In genomic region chr12:62657363-62657632, GRCh38 we compare ENCODE assay signal across 26 cellular contexts.
A peak's percentile ranks its signal among the peaks of the same experiment; 100 is the strongest.
DNase-seq lines count a peak whose midpoint lies in the region; ATAC-seq and TF ChIP-seq lines count a peak whose summit lies in the region.
"Had no signal": no experiment of that assay in that cellular context is flagged by ENCODE, and none has a peak within 500 bp of the region (broad histone marks: within the 10 kb centered on the region; RNA-seq: fewer than 3 reads in every experiment).

No MANE protein-coding gene starts in this region.

- no peak overlapping the region for H3K9ac ChIP-seq in HUES6 (ENCODE audit: low read length)

- no peak overlapping the region for H3K4me3 Mint-ChIP-seq in brain
- H3K4me3 Mint-ChIP-seq in effector memory CD8-positive, alpha-beta T cell: no peak overlapping the region
- H3K4me3 Mint-ChIP-seq: activated naive CD4-positive, alpha-beta T cell treated with anti-CD3 and anti-CD28 coated beads, Interleukin-2, amount 10 ng/mL, durations not matched to agents 7 days and 5 days; activated T-helper 1 cell treated with anti-CD3 and anti-CD28 coated beads, Interleukin-12 subunit alpha, Interleukin-12 subunit beta, Interleukin-2, Interleukin-4 antibody, amounts not matched to agents 30 ng/mL and 10 ng/mL and 1 ng/mL, durations not matched to agents 14 hours and 24 hours and 36 hours; naive thymus-derived CD4-positive, alpha-beta T cell had no signal

- peak overlapping the region; percentile 65 to 96 (median 89) for H3K27ac Mint-ChIP-seq in brain
- H3K27ac Mint-ChIP-seq in effector memory CD8-positive, alpha-beta T cell: no peak overlapping the region
- H3K27ac Mint-ChIP-seq: activated naive CD4-positive, alpha-beta T cell treated with anti-CD3 and anti-CD28 coated beads, Interleukin-2, amount 10 ng/mL, durations not matched to agents 7 days and 5 days; activated T-helper 1 cell treated with anti-CD3 and anti-CD28 coated beads, Interleukin-12 subunit alpha, Interleukin-12 subunit beta, Interleukin-2, Interleukin-4 antibody, amounts not matched to agents 30 ng/mL and 10 ng/mL and 1 ng/mL, durations not matched to agents 14 hours and 24 hours and 36 hours; naive thymus-derived CD4-positive, alpha-beta T cell had no signal

- peak overlapping the region; percentile 4; the same call in 1 of the 2 replicates for H3K27ac ChIP-seq in HUES6 (ENCODE audit: low read depth, low read length)
- no peak overlapping the region for H3K27ac ChIP-seq in body of pancreas
- H3K27ac ChIP-seq: C4-2B, pancreas, SJCRH30, upper lobe of left lung had no signal

- H3K36me3 Mint-ChIP-seq in brain: peaks cover 8% of the 10 kb centered on the region
- H3K36me3 Mint-ChIP-seq in effector memory CD8-positive, alpha-beta T cell (ENCODE audit: insufficient read depth): no peaks in the 10 kb centered on the region
- H3K36me3 Mint-ChIP-seq: activated naive CD4-positive, alpha-beta T cell treated with anti-CD3 and anti-CD28 coated beads, Interleukin-2, amount 10 ng/mL, durations not matched to agents 7 days and 5 days had no signal

- no peak for ATAC-seq in body of pancreas
- no peak for ATAC-seq in effector memory CD8-positive, alpha-beta T cell (replicated peaks)
- ATAC-seq: left ventricle myocardium superior; naive thymus-derived CD4-positive, alpha-beta T cell; pancreas; right cardiac atrium had no signal

- peaks cover 72% of the 10 kb centered on the region for H3K4me1 Mint-ChIP-seq in brain
- H3K4me1 Mint-ChIP-seq in effector memory CD8-positive, alpha-beta T cell (ENCODE audit: low read depth in 2 of 2): peaks cover 7 to 8% of the 10 kb centered on the region in 2 donors

- no peak for TF ChIP-seq POLR2A in body of pancreas (IDR thresholded peaks at IDR 0.05)

- peaks cover 86% of the 10 kb centered on the region for H3K4me1 ChIP-seq in HUES6 (ENCODE audit: control insufficient read depth, insufficient read depth, low read length)
- H3K4me1 ChIP-seq in body of pancreas: no peaks in the 10 kb centered on the region
- H3K4me1 ChIP-seq: Caco-2, pancreas, SJCRH30 had no signal

- no peak for TF ChIP-seq CTCF in brain (conservative IDR thresholded peaks at IDR 0.05)
- no peak for TF ChIP-seq CTCF in body of pancreas (IDR thresholded peaks at IDR 0.05)

- intact Hi-C loops in body of pancreas (cut with DNase I): no loop called here

- H3K27me3 Mint-ChIP-seq in brain: peaks cover 8% of the 10 kb centered on the region
- H3K27me3 Mint-ChIP-seq in effector memory CD8-positive, alpha-beta T cell: peaks cover 0 to 44% of the 10 kb centered on the region in 2 donors

- H3K27me3 ChIP-seq in HUES6 (ENCODE audit: control insufficient read depth, insufficient read depth, low read length) (peaks cover 14% of the 10 kb centered on the region; the same call in 1 of the 2 replicates), body of pancreas (no peaks in the 10 kb centered on the region)
- H3K27me3 ChIP-seq: pancreas, SJCRH30, upper lobe of left lung had no signal

- H3K9me3 ChIP-seq in HUES6 (ENCODE audit: control insufficient read depth, insufficient read depth, low read depth, low read length): no peaks in the 10 kb centered on the region
- no peaks in the 10 kb centered on the region for H3K9me3 ChIP-seq in body of pancreas
- H3K9me3 ChIP-seq: Caco-2, pancreas, SJCRH30, upper lobe of left lung had no signal

- H3K36me3 ChIP-seq in HUES6 (ENCODE audit: control insufficient read depth, insufficient read depth, low read length) (no peaks in the 10 kb centered on the region), body of pancreas (replicated peaks in 1 of 2; ENCODE audit: insufficient read depth in 1 of 2, low read depth in 2 of 2) (no peaks in the 10 kb centered on the region)
- H3K36me3 ChIP-seq: pancreas, SJCRH30, upper lobe of left lung had no signal

- WGBS in body of pancreas, 2 donors: 86 to 100% methylated on average over 1 of the region's 1 CpG

- H3K9me3 Mint-ChIP-seq in brain: peaks cover 3 to 10% (median 9%) of the 10 kb centered on the region in 5 experiments
- H3K9me3 Mint-ChIP-seq in effector memory CD8-positive, alpha-beta T cell: no peaks in the 10 kb centered on the region
- H3K9me3 Mint-ChIP-seq: activated naive CD4-positive, alpha-beta T cell treated with anti-CD3 and anti-CD28 coated beads, Interleukin-2, amount 10 ng/mL, durations not matched to agents 7 days and 5 days; activated T-helper 1 cell treated with anti-CD3 and anti-CD28 coated beads, Interleukin-12 subunit alpha, Interleukin-12 subunit beta, Interleukin-2, Interleukin-4 antibody, amounts not matched to agents 30 ng/mL and 10 ng/mL and 1 ng/mL, durations not matched to agents 14 hours and 24 hours and 36 hours had no signal

- DNase-seq in iris pigment epithelial cell (ENCODE audit: low read depth) (peak; percentile 46), NCI-H128 (lab: John Stamatoyannopoulos, UW; ENCODE audit: unreplicated experiment) (no peak), body of pancreas (no peak), EL (no peak)
- no peak for DNase-seq in effector memory CD8-positive, alpha-beta T cell
- DNase-seq: activated CD4-positive, alpha-beta T cell treated with anti-CD3 and anti-CD28 coated beads, Interleukin-2, amount 50 U/mL, for 4 hours; activated CD4-positive, CD25-positive, alpha-beta regulatory T cell; activated naive CD4-positive, alpha-beta T cell treated with anti-CD3 and anti-CD28 coated beads, Interleukin-2, amount 10 ng/mL, durations not matched to agents 7 days and 5 days; Caco-2; DMS79; left ventricle myocardium superior; midbrain; MM.1S; naive thymus-derived CD4-positive, alpha-beta T cell; NCI-H1417 treated with DMSO at 0.1 percent for 48 hours; NCI-H446; NCI-H774; pancreas; right cardiac atrium; SJCRH30; stimulated activated CD4-positive, alpha-beta T cell treated with anti-CD3 and anti-CD28 coated beads, Interleukin-4, amount 100 ng/mL, for 1 hour; upper lobe of left lung had no signal

- no peak overlapping the region for H3K4me3 ChIP-seq in HUES6 (ENCODE audit: low read depth, low read length)
- H3K4me3 ChIP-seq in body of pancreas: no peak overlapping the region
- H3K4me3 ChIP-seq: pancreas, SJCRH30, upper lobe of left lung had no signal

Comparison
In these comparisons a context has a peak if more than half of its experiments do, and no peak if none do; other contexts are left out.
1. H3K27ac Mint-ChIP-seq: peak in brain (5 of 5); none in effector memory CD8-positive, alpha-beta T cell (0 of 2).